8 cellular contexts compared by ENCODE assay signal in the genomic region with DNA sequence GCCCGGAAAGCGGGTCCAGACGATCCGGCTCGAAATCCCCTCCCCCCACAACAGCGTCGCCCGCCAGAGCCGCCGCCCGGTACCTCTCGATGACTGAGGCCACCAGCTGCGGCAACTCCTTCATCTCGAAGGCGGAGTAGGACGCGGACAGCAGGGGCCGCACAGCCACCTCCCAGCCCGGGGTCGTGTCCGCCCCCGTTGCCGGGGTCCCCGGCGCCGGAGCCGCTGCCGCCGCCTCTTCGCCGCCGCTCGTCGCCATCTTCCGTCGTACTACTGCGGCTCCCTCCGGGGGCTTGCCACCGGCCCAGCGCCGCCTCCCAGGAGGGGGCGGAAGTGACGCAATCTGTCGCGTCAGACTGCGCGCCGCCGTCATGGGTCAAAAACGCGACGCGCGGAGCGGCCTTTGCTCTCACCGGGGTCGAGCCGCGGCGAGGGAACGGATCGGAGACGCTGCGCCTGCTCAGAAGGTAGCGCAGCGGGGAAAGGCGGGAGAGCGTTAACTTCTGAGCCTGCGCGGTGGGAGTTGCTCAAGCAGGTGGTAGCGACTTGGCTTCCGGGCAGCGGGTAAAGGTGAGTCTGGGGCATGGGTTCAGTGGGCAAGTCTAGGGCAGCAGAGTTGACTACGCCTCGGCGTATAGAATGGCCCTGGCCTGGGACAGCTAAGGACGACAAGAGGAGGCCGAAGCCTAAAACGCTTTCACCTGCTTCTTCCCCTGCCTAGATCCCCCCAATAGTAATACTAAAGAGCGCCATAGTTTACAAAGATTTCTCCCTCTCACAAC. TPM values are rescaled to one million over a fixed set of nuclear protein-coding genes. Genes with fewer than 3 reads are reported as not detected.
DNase-seq lines count a peak whose midpoint lies in the region; ATAC-seq and TF ChIP-seq lines count a peak whose summit lies in the region.

A gene (minus strand): TSS at position 277 of the 782 bp plus-strand sequence. CDS start 18 bp downstream, at position 259.

- ATAC-seq in GM21723 (IDR thresholded peaks at IDR 0.05; ENCODE audit: unreplicated experiment): peak; percentile 80
- ATAC-seq in Panc1: peak; percentile 94
- ATAC-seq in esophagus mucosa: peak; percentile 98

- intact Hi-C loops in Panc1 (cut with micrococcal nuclease; ENCODE audit: unreplicated experiment): no loop called here

- H3K9me3 ChIP-seq in Panc1 (ENCODE audit: control insufficient read depth, insufficient read depth, low read depth, low read length) (no peaks in the 10 kb centered on the region), muscle layer of duodenum (ENCODE audit: control insufficient read depth in 1 of 2, low read length in 2 of 2) (no peaks in the 10 kb centered on the region)

- CTCF ChIA-PET in Panc1 (lab: Charles Lee): no interaction called here

- peak within 1 kb of the TSS; percentile 98 for H3K27ac ChIP-seq in Panc1 (ENCODE audit: low read length)
- peak within 1 kb of the TSS; percentile 95 for H3K27ac ChIP-seq in muscle layer of duodenum (ENCODE audit: low read length)

- DNase-seq in DMS53 (lab: John Stamatoyannopoulos, UW) (peak; percentile 99), KG1 (lab: John Stamatoyannopoulos, UW) (peak; percentile 90), Panc1 (ENCODE audit: low read depth, low spot score) (peak; percentile 89)
- peak; percentile 98 to 99 for DNase-seq in activated T-cell treated with anti-CD3 and anti-CD28 coated beads, Interleukin-2, amount 50 U/mL, for 48 hours
- peak; percentile 91 to 95 for DNase-seq in stimulated activated CD8-positive, alpha-beta memory T cell treated with anti-CD3 and anti-CD28 coated beads, Interleukin-7, amount 100 ng/mL, for 4 hours (ENCODE audit: low read depth in 2 of 2)

- H3K27me3 ChIP-seq in Panc1 (ENCODE audit: control insufficient read depth, insufficient read depth, low read length) (no peaks in the 10 kb centered on the region), muscle layer of duodenum (ENCODE audit: low read depth, low read length) (no peaks in the 10 kb centered on the region)

- in situ Hi-C loops in Panc1 (cut with HindIII; ENCODE audit: low pct_unique_long_range_greater_than_20kb, low sequenced_read_pairs): no loop called here

- TF ChIP-seq CTCF in Panc1 (IDR thresholded peaks at IDR 0.05): no peak

- H3K4me1 ChIP-seq in Panc1 (ENCODE audit: control insufficient read depth, insufficient read depth, low read length): peaks cover 28% of the 10 kb centered on the region
- H3K4me1 ChIP-seq in muscle layer of duodenum (ENCODE audit: control insufficient read depth in 1 of 2, insufficient read depth in 2 of 2, low read length in 2 of 2): peaks cover 18 to 53% of the 10 kb centered on the region in 2 donors

- H3K36me3 ChIP-seq in Panc1 (ENCODE audit: control insufficient read depth, insufficient read depth, low read length): peaks cover 21% of the 10 kb centered on the region
- peaks cover 5 to 19% of the 10 kb centered on the region in 2 donors for H3K36me3 ChIP-seq in muscle layer of duodenum (ENCODE audit: control insufficient read depth in 1 of 2, insufficient read depth in 2 of 2, low read length in 2 of 2)

- BruUV-seq in Panc1 (replicated peaks; lab: Mats Ljungman, UMichigan): no TSS peak

- H3K4me3 ChIP-seq in Panc1 (ENCODE audit: low read depth in 2 of 2, low read length in 2 of 2) (peak within 1 kb of the TSS; percentile 81 to 90), muscle layer of duodenum (ENCODE audit: low read depth in 1 of 2, low read length in 2 of 2) (peak within 1 kb of the TSS; percentile 87 to 93)

- POLR2A ChIA-PET in Panc1 (lab: Charles Lee): no interaction called here

RNA-seq across cellular contexts. Expression of the gene that starts here (rescaled TPM):
- total RNA-seq in Panc1 (2021; ENCODE audit: unreplicated experiment): 126 TPM
- 162 TPM for polyA plus RNA-seq in Panc1 (2012; ENCODE audit: insufficient read length)
- total RNA-seq in esophagus mucosa: 87.3 TPM

Comparison
In these comparisons a context has a peak if more than half of its experiments do, and no peak if none do; other contexts are left out.
1. Peak in every context shown above with its lines: DNase-seq, ATAC-seq, H3K4me3 ChIP-seq and H3K27ac ChIP-seq.